In the genomic region with DNA sequence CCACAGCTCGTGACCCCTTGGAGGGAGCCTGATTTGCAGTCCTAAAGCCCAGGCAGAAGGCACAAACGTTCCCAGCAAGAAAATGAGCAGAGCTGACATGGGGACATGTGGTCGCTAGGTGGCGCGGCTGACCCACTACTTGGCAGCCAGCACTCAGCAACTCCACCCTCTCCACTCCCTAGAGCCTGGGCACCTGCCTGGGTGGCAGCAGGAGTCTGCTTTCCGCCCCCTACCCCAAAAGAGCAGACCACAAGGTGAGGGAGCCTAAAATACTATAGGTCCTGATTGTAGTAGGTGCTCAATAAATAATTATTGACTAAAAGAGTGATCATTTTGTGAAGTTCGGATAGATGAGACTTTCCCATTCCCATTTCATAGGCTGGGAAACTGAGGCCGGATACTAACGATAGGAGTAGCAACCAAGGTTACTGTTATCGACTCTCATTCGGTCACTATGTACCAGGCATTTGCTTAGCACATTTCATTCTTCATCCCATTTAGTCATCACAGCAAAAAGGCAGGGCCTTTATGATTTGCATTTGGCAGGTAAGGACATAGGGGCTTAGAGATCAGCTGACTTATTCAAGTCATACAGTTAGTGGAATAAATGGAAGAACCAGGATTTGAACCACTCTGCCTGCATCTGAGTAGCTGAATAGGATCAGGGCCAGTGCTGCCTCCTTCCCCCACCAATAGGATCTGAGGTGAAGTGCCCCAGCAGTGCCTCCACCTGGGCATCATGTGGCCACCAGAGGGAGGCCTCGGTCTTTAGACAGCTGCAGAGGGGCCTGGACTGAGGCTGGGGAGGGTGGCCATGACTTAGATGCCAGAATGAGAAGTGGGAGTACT, we compare ENCODE assay signal across 8 cellular contexts. TPM values are rescaled to one million over a fixed set of nuclear protein-coding genes. Genes with fewer than 3 reads are reported as not detected.
DNase-seq lines count a peak whose midpoint lies in the region; ATAC-seq lines count a peak whose summit lies in the region.

No MANE protein-coding gene starts in this region.

- peak; percentile 68 for ATAC-seq in HG03097 (IDR thresholded peaks at IDR 0.05; ENCODE audit: low FRiP score, unreplicated experiment)
- ATAC-seq in HG03196 (IDR thresholded peaks at IDR 0.05; ENCODE audit: unreplicated experiment) = no peak

- DNase-seq in ELR (ENCODE audit: low read depth) = peak; percentile 74
- DNase-seq in NCI-H748 (lab: John Stamatoyannopoulos, UW; ENCODE audit: unreplicated experiment) = peak; percentile 78
- DNase-seq in activated CD4-positive, alpha-beta T cell treated with anti-CD3 and anti-CD28 coated beads, Interleukin-2, amount 50 U/mL, for 4 hours = peak; percentile 73 to 74
- DNase-seq in dermis blood vessel endothelial cell = peak; percentile 80
- DNase-seq in lung microvascular endothelial cell (ENCODE audit: low read depth in 2 of 2) = peak; percentile 69 to 84
- peak; percentile 54 to 64 for DNase-seq in stimulated activated CD8-positive, alpha-beta memory T cell treated with anti-CD3 and anti-CD28 coated beads, Interleukin-2, amount 100 ng/mL, for 1 hour (ENCODE audit: low read depth in 2 of 2)

RNA-seq across cellular contexts. Expression of gene NEUROG3, which starts 57.3 kb away (rescaled TPM):
- not detected in 2 replicates for total RNA-seq in dermis blood vessel endothelial cell
- total RNA-seq in lung microvascular endothelial cell = not detected in 2 replicates
